ENCODE assay signal across 9 cellular contexts in genomic region chr18:903703-904102, GRCh38. TPM values are rescaled to one million over a fixed set of nuclear protein-coding genes. Genes with fewer than 3 reads are reported as not detected.
DNase-seq lines count a peak whose midpoint lies in the region; ATAC-seq and TF ChIP-seq lines count a peak whose summit lies in the region.
"Had no signal": no experiment of that assay in that cellular context is flagged by ENCODE, and none has a peak within 500 bp of the region (broad histone marks: within the 10 kb centered on the region; RNA-seq: fewer than 3 reads in every experiment).

No MANE protein-coding gene starts in this region.

- H2BK12ac ChIP-seq in trophoblast cell (ENCODE audit: low read length), result no peak overlapping the region

- H3K14ac ChIP-seq in trophoblast cell (ENCODE audit: low read length), result no peak overlapping the region

- no peak overlapping the region for H3K18ac ChIP-seq in trophoblast cell (ENCODE audit: low read length)

- H4K91ac ChIP-seq in trophoblast cell (ENCODE audit: low read depth, low read length), result no peak overlapping the region

- no peak overlapping the region for H3K4ac ChIP-seq in trophoblast cell (ENCODE audit: low read depth, low read length)

- H3K4me2 ChIP-seq in trophoblast cell (ENCODE audit: low read length), result no peak overlapping the region
- H3K4me2 ChIP-seq: BLaER1 had no signal

- no peak overlapping the region for H2AFZ ChIP-seq in trophoblast cell (ENCODE audit: insufficient read depth, low read length, poor library complexity)

- H2AK5ac ChIP-seq in trophoblast cell (ENCODE audit: low read length), result no peak overlapping the region

- H3K4me1 ChIP-seq in endocrine pancreas (ENCODE audit: control insufficient read depth, insufficient read depth, low read length), result no peaks in the 10 kb centered on the region
- H3K4me1 ChIP-seq in trophoblast cell (ENCODE audit: control insufficient read depth in 1 of 2, insufficient read depth in 2 of 2, low read length in 2 of 2), result peaks cover 7 to 10% of the 10 kb centered on the region in 2 experiments

- H3K9ac ChIP-seq in endocrine pancreas (ENCODE audit: control insufficient read depth, insufficient read depth, low read length) (no peak overlapping the region), trophoblast cell (ENCODE audit: low read length) (no peak overlapping the region)
- H3K9ac ChIP-seq: BLaER1 had no signal

- no peak overlapping the region for H4K8ac ChIP-seq in trophoblast cell (ENCODE audit: low read depth, low read length)

- no peak overlapping the region for H2BK5ac ChIP-seq in trophoblast cell (ENCODE audit: low read depth, low read length, poor library complexity)

- H3K27me3 ChIP-seq in endocrine pancreas (ENCODE audit: control insufficient read depth, insufficient read depth, low read length), result peaks cover 4% of the 10 kb centered on the region
- H3K27me3 ChIP-seq in trophoblast cell (ENCODE audit: insufficient read depth, low read length), result peaks cover 48% of the 10 kb centered on the region
- H3K27me3 ChIP-seq: BLaER1 had no signal

- peak; percentile 70 for DNase-seq in activated CD8-positive, alpha-beta memory T cell treated with anti-CD3 and anti-CD28 coated beads for 24 hours
- DNase-seq in activated CD8-positive, alpha-beta memory T cell treated with anti-CD3 and anti-CD28 coated beads, Interleukin-2, amount 50 U/mL, for 4 hours, result no peak
- peak; percentile 8 to 66 for DNase-seq in trophoblast cell
- no peak for DNase-seq in NCI-H2171 treated with DMSO at 0.1 percent for 48 hours (lab: John Stamatoyannopoulos, UW)
- no peak for DNase-seq in SW 1271 (lab: John Stamatoyannopoulos, UW)

- 0 out of 3 replicates have a peak, but pooled peaks have one; percentile 33 for ATAC-seq in SK-N-SH treated with all-trans-retinoic acid at 6 μM for 48 hours
- no peak for ATAC-seq in HG03025 (IDR thresholded peaks at IDR 0.05; ENCODE audit: low FRiP score, unreplicated experiment)

- H4K12ac ChIP-seq in trophoblast cell (ENCODE audit: low read depth, low read length), result no peak overlapping the region

- no CpG with 5 or more reads among the region's 11 CpGs for WGBS in trophoblast cell (ENCODE audit: extremely low coverage, insufficient coverage, insufficient read length)

- H3K27ac ChIP-seq in trophoblast cell (ENCODE audit: low read depth, low read length), result no peak overlapping the region
- H3K27ac ChIP-seq: BLaER1 had no signal

- H3K9me3 ChIP-seq in endocrine pancreas (ENCODE audit: control insufficient read depth, low read length) (no peaks in the 10 kb centered on the region), trophoblast cell (ENCODE audit: insufficient read depth, low read depth, low read length) (peaks cover 6% of the 10 kb centered on the region)

- H2BK120ac ChIP-seq in trophoblast cell (ENCODE audit: insufficient read depth, low read length, poor library complexity), result no peak overlapping the region

- no peak overlapping the region for H3K23ac ChIP-seq in trophoblast cell (ENCODE audit: low read length)

- no peaks in the 10 kb centered on the region for H3K79me2 ChIP-seq in trophoblast cell (ENCODE audit: control insufficient read depth, insufficient read depth, low read length, poor library complexity)

- H3K36me3 ChIP-seq in endocrine pancreas (ENCODE audit: control insufficient read depth, insufficient read depth, low read length), result no peaks in the 10 kb centered on the region
- H3K36me3 ChIP-seq in trophoblast cell (ENCODE audit: control insufficient read depth in 1 of 2, insufficient read depth in 2 of 2, low read length in 2 of 2), result no peaks in the 10 kb centered on the region
- H3K36me3 ChIP-seq: BLaER1 had no signal

- H3K4me3 ChIP-seq in endocrine pancreas (ENCODE audit: control insufficient read depth, insufficient read depth, low read length) (peak overlapping the region; percentile 69), trophoblast cell (ENCODE audit: low read depth, low read length) (no peak overlapping the region)
- H3K4me3 ChIP-seq: BLaER1 had no signal

- no peaks in the 10 kb centered on the region for H3K79me1 ChIP-seq in trophoblast cell (ENCODE audit: low read length)

TF ChIP-seq in SK-N-SH treated with all-trans-retinoic acid at 6 μM for 48 hours, 23 proteins besides CTCF, POLR2A, EP300 and RAD21:
- TF ChIP-seq GLIS3 (CRISPR knock-in tag; IDR thresholded peaks at IDR 0.05) (no peak), BACH2 (CRISPR knock-in tag; IDR thresholded peaks at IDR 0.05; ENCODE audit: borderline replicate concordance) (no peak), CREB5 (CRISPR knock-in tag; IDR thresholded peaks at IDR 0.05; ENCODE audit: low read depth) (no peak), ISL1 (CRISPR knock-in tag; IDR thresholded peaks at IDR 0.05) (0 out of 2 replicates have a peak, but pooled peaks have one; percentile 26), ESRRG (CRISPR knock-in tag; IDR thresholded peaks at IDR 0.05) (no peak), PATZ1 (CRISPR knock-in tag; IDR thresholded peaks at IDR 0.05; ENCODE audit: borderline replicate concordance) (no peak), SNAI2 (CRISPR knock-in tag; IDR thresholded peaks at IDR 0.05) (0 out of 2 replicates have a peak, but pooled peaks have one; percentile 38), CSRNP3 (CRISPR knock-in tag; IDR thresholded peaks at IDR 0.05) (no peak), CSDC2 (CRISPR knock-in tag; IDR thresholded peaks at IDR 0.05) (peak; percentile 74; the same call in 1 of the 2 replicates), ZFP3 (CRISPR knock-in tag; IDR thresholded peaks at IDR 0.05) (0 out of 2 replicates have a peak, but pooled peaks have one; percentile 33), ZNF565 (CRISPR knock-in tag; conservative IDR thresholded peaks at IDR 0.05; ENCODE audit: low read depth) (no peak)

RNA-seq across cellular contexts. Expression of gene ADCYAP1, which starts 1.0 kb away (rescaled TPM):
- not detected in 2 replicates for polyA plus RNA-seq in trophoblast cell (2013)

Comparison
In these comparisons a context has a peak if more than half of its experiments do, and no peak if none do; other contexts are left out.
1. DNase-seq: peak in activated CD8-positive, alpha-beta memory T cell treated with anti-CD3 and anti-CD28 coated beads for 24 hours (single experiment) and trophoblast cell (2 of 2); none in activated CD8-positive, alpha-beta memory T cell treated with anti-CD3 and anti-CD28 coated beads, Interleukin-2, amount 50 U/mL, for 4 hours (single experiment), NCI-H2171 treated with DMSO at 0.1 percent for 48 hours (single experiment) and SW 1271 (0 of 2).